24 cellular contexts compared by ENCODE assay signal in the genomic region with DNA sequence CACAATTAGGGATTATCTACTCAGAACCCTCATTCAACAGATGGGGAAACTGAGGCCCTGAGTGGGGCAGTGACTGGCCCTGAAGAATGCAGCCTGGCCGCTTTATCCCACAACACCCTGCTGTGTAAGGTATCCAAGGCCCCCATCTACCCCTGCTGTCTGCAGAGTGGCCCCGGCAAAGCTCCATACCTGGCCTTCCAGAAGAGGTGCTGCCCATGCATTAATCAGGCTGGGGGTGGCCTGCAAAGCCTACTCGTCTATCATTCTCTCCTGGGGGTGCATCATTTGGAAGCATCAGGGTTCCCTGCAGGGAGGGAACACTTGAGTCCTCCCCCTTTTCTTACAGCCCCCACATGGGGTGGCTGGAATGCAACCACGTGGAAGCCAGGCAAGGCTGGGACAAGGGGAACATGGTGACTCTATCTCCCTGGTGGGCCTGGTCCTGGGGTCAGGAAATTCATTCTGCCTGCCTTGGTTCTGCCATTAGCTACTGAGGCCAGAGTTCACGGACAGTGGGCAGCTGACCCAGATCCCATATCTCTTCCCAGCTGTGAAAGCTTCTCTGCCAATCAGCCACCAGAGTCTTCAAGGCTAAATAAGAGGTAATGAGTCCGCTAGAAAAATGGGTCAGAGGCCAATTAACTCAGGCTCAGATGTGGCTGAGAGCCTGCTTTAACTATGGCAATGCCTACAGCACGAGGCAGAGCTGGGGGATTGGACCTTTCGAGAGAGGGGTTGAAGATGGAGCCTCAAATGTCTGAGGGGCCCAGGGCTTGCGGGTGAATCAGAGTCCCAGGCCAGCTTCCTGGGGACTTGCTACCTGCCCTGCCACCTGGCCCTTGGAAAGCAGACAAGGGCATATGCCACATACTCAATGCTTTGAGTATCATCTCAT.
DNase-seq lines count a peak whose midpoint lies in the region; ATAC-seq and TF ChIP-seq lines count a peak whose summit lies in the region.
"Had no signal": no experiment of that assay in that cellular context is flagged by ENCODE, and none has a peak within 500 bp of the region (broad histone marks: within the 10 kb centered on the region; RNA-seq: fewer than 3 reads in every experiment).

No MANE protein-coding gene starts in this region.

- dilution Hi-C loops in IMR-90 (cut with HindIII; ENCODE audit: low sequenced_read_pairs, unreplicated experiment), result no loop called here

- H4K20me1 ChIP-seq in IMR-90 (ENCODE audit: insufficient read depth, low read length), result no peaks in the 10 kb centered on the region
- H4K20me1 ChIP-seq: BLaER1 had no signal

- peaks cover 18% of the 10 kb centered on the region for H3K27me3 Mint-ChIP-seq in stimulated activated naive CD8-positive, alpha-beta T cell treated with anti-CD3 and anti-CD28 coated beads, Interleukin-15, amount 100 ng/mL, for 72 hours

- peak overlapping the region; percentile 84 for H2BK120ac ChIP-seq in IMR-90 (ENCODE audit: low read depth, low read length)

- peaks cover 62% of the 10 kb centered on the region for H3K4me1 Mint-ChIP-seq in stimulated activated naive CD8-positive, alpha-beta T cell treated with anti-CD3 and anti-CD28 coated beads, Interleukin-15, amount 100 ng/mL, for 72 hours

- no peak overlapping the region for H3K4me2 ChIP-seq in IMR-90 (ENCODE audit: low read depth, low read length)
- H3K4me2 ChIP-seq: BLaER1 had no signal

- H3K27me3 ChIP-seq in ACC112 (ENCODE audit: insufficient read depth, low read length) (no peaks in the 10 kb centered on the region), IMR-90 (ENCODE audit: control insufficient read depth, insufficient read depth, low read length) (no peaks in the 10 kb centered on the region), lung (ENCODE audit: control insufficient read depth, insufficient read depth) (no peaks in the 10 kb centered on the region)
- H3K27me3 ChIP-seq: BLaER1, left lung, Peyer's patch, right lobe of liver, transverse colon had no signal

- H2AK5ac ChIP-seq in IMR-90 (ENCODE audit: low read depth, low read length), result peak overlapping the region; percentile 93

- peak overlapping the region; percentile 68; the same call in 2 of the 3 replicates for H2BK15ac ChIP-seq in IMR-90 (ENCODE audit: low read depth, low read length)

- TF ChIP-seq CTCF in IMR-90 (conservative IDR thresholded peaks at IDR 0.05; ENCODE audit: low read depth, low read length) (no peak), lung (IDR thresholded peaks at IDR 0.05; ENCODE audit: control extremely low read depth, extremely low read depth) (no peak)

- TF ChIP-seq POLR2A in IMR-90 (IDR thresholded peaks at IDR 0.05; ENCODE audit: low read depth, low read length), result no peak

- 0 out of 2 replicates have a peak overlapping the region, but pooled peaks have one; percentile 33 for H3K56ac ChIP-seq in IMR-90 (ENCODE audit: extremely low read depth, insufficient read depth, low read length)

- CTCF ChIA-PET in IMR-90 (lab: Yijun Ruan, JAX), result no interaction called here

- peak overlapping the region; percentile 60 for H3K4ac ChIP-seq in IMR-90 (ENCODE audit: low read depth, low read length)

- H3K4me3 Mint-ChIP-seq in stimulated activated naive CD8-positive, alpha-beta T cell treated with anti-CD3 and anti-CD28 coated beads, Interleukin-15, amount 100 ng/mL, for 72 hours, result no peak overlapping the region
- H3K4me3 Mint-ChIP-seq: activated CD4-positive, alpha-beta T cell treated with anti-CD3 and anti-CD28 coated beads, Interleukin-2, amount 10 ng/mL, durations not matched to agents 24 days and 14 days; activated T-cell treated with anti-CD3 and anti-CD28 coated beads, Interleukin-2, amount 50 U/mL, for 72 hours had no signal

- intact Hi-C loops in IMR-90 (cut with micrococcal nuclease), result loop anchor here (2.0 kb wide), 1 partner anchor 92 kb away; no protein-coding TSS in a partner anchor

- ATAC-seq in IMR-90 (ENCODE audit: low read depth) (no peak), lung (ENCODE audit: insufficient read depth, low FRiP score) (no peak), HG02884 (IDR thresholded peaks at IDR 0.05; ENCODE audit: unreplicated experiment) (no peak), HG03159 (IDR thresholded peaks at IDR 0.05; ENCODE audit: unreplicated experiment) (no peak)
- no peak for ATAC-seq in stimulated activated naive CD8-positive, alpha-beta T cell treated with anti-CD3 and anti-CD28 coated beads, Interleukin-15, amount 100 ng/mL, for 72 hours
- ATAC-seq: activated T-cell treated with anti-CD3 and anti-CD28 coated beads, Interleukin-2, amount 50 U/mL, for 72 hours; left lung; right lobe of liver had no signal

- peak overlapping the region; percentile 62 for H3K14ac ChIP-seq in IMR-90 (replicated peaks; ENCODE audit: low read depth, low read length)

- DNase-seq in IMR-90, result no peak
- peak; percentile 25 for DNase-seq in cerebellar cortex (ENCODE audit: low spot score)
- DNase-seq in lung (ENCODE audit: low spot score), result peak; percentile 27
- DNase-seq in NCI-H2107 treated with DMSO at 0.1 percent for 48 hours (lab: John Stamatoyannopoulos, UW; ENCODE audit: unreplicated experiment), result no peak
- no peak for DNase-seq in stimulated activated naive CD8-positive, alpha-beta T cell treated with anti-CD3 and anti-CD28 coated beads, Interleukin-15, amount 100 ng/mL, for 72 hours
- DNase-seq: activated CD4-positive, alpha-beta T cell treated with anti-CD3 and anti-CD28 coated beads, Interleukin-2, amount 10 ng/mL, durations not matched to agents 24 days and 14 days; activated T-cell treated with anti-CD3 and anti-CD28 coated beads, Interleukin-2, amount 50 U/mL, for 72 hours; DMS 273 treated with DMSO at 0.1 percent for 48 hours; GOT3; left lung; mesendoderm; NCI-H1417 treated with DMSO at 0.1 percent for 48 hours; NCI-H2081; NCI-H345; NCI-H69; Peyer's patch; SIG-M5; transverse colon had no signal

- H4K91ac ChIP-seq in IMR-90 (ENCODE audit: insufficient read depth, low read depth, low read length), result peak overlapping the region; percentile 83

- peak overlapping the region; percentile 28; the same call in 1 of the 2 replicates for H3K23ac ChIP-seq in IMR-90 (ENCODE audit: low read depth, low read length)

- H3K4me1 ChIP-seq in ACC112 (ENCODE audit: control insufficient read depth, insufficient read depth, low read length, unreplicated experiment), result peaks cover 36% of the 10 kb centered on the region
- H3K4me1 ChIP-seq in IMR-90 (ENCODE audit: control insufficient read depth, insufficient read depth, low read length), result peaks cover 18% of the 10 kb centered on the region
- peaks cover 0 to 8% of the 10 kb centered on the region in 2 donors for H3K4me1 ChIP-seq in lung (ENCODE audit: control insufficient read depth in 2 of 2, insufficient read depth in 2 of 2, low read length in 2 of 2)
- H3K4me1 ChIP-seq: Peyer's patch, right lobe of liver, transverse colon had no signal

- peaks cover 0 to 3% of the 10 kb centered on the region in 2 experiments; a peak in 1 of 4 replicates for H3K79me1 ChIP-seq in IMR-90 (ENCODE audit: low read depth in 1 of 2, low read length in 2 of 2)

- POLR2A ChIA-PET in IMR-90 (lab: Charles Lee; ENCODE audit: unreplicated experiment), result no interaction called here

- in situ Hi-C loops in IMR-90 (cut with MboI; ENCODE audit: low sequenced_read_pairs), result no loop called here

- H2AK9ac ChIP-seq in IMR-90 (replicated peaks; ENCODE audit: low read depth, low read length, poor library complexity), result peak overlapping the region; percentile 79

- H2AFZ ChIP-seq in ACC112 (ENCODE audit: low read length, unreplicated experiment) (no peak overlapping the region), IMR-90 (replicated peaks; ENCODE audit: low read length, poor library complexity) (peak overlapping the region; percentile 80)

- BruUV-seq in IMR-90 (replicated peaks; lab: Mats Ljungman, UMichigan), result no TSS peak

- H3K9me1 ChIP-seq in IMR-90 (ENCODE audit: insufficient read depth, low read length), result peaks cover 31% of the 10 kb centered on the region

- H3K27ac Mint-ChIP-seq in stimulated activated naive CD8-positive, alpha-beta T cell treated with anti-CD3 and anti-CD28 coated beads, Interleukin-15, amount 100 ng/mL, for 72 hours, result no peak overlapping the region
- H3K27ac Mint-ChIP-seq: activated T-cell treated with anti-CD3 and anti-CD28 coated beads, Interleukin-2, amount 50 U/mL, for 72 hours had no signal

- H3K18ac ChIP-seq in IMR-90 (ENCODE audit: low read depth, low read length), result peak overlapping the region; percentile 22; the same call in 1 of the 2 replicates

- peak overlapping the region; percentile 86 for H2BK5ac ChIP-seq in IMR-90 (ENCODE audit: low read depth, low read length, poor library complexity, severe bottlenecking)

- H2BK20ac ChIP-seq in IMR-90 (ENCODE audit: low read depth, low read length), result peak overlapping the region; percentile 81

- no CpG with 5 or more reads among the region's 9 CpGs for WGBS in IMR-90 (ENCODE audit: extremely low coverage in 2 of 2, insufficient read length in 1 of 2), 2 experiments
- WGBS in lung, 2 donors, result 81 to 84% methylated on average over 9 of the region's 9 CpGs

- no peak overlapping the region for H3K4me3 ChIP-seq in ACC112 (ENCODE audit: low read depth, low read length)
- no peak overlapping the region for H3K4me3 ChIP-seq in IMR-90 (ENCODE audit: insufficient read depth, low read depth, low read length)
- H3K4me3 ChIP-seq in lung, result no peak overlapping the region
- H3K4me3 ChIP-seq: BLaER1, left lung, Peyer's patch, right lobe of liver, transverse colon had no signal

- H4K5ac ChIP-seq in IMR-90 (ENCODE audit: low read depth, low read length), result peak overlapping the region; percentile 24; the same call in 1 of the 2 replicates

- H3K9ac ChIP-seq in IMR-90 (ENCODE audit: low read depth, low read length), result no peak overlapping the region
- H3K9ac ChIP-seq: BLaER1 had no signal

- no peaks in the 10 kb centered on the region for H3K79me2 ChIP-seq in ACC112 (ENCODE audit: control insufficient read depth, insufficient read depth, low read length, unreplicated experiment)

- no peak for TF ChIP-seq RAD21 in IMR-90 (IDR thresholded peaks at IDR 0.05; ENCODE audit: low read length)

- H3K36me3 ChIP-seq in ACC112 (ENCODE audit: insufficient read depth, low read length), result no peaks in the 10 kb centered on the region
- no peaks in the 10 kb centered on the region for H3K36me3 ChIP-seq in IMR-90 (ENCODE audit: control insufficient read depth, insufficient read depth, low read length)
- no peaks in the 10 kb centered on the region for H3K36me3 ChIP-seq in lung (ENCODE audit: control insufficient read depth in 2 of 2, insufficient read depth in 2 of 2, low read length in 2 of 2)
- H3K36me3 ChIP-seq: BLaER1, left lung, Peyer's patch, right lobe of liver, transverse colon had no signal

- peak overlapping the region; percentile 69 for H3K27ac ChIP-seq in ACC112 (ENCODE audit: low read depth, low read length)
- no peak overlapping the region; the same call in 1 of the 2 replicates for H3K27ac ChIP-seq in IMR-90 (ENCODE audit: insufficient read depth, low read length)
- H3K27ac ChIP-seq in lung (ENCODE audit: low read depth in 1 of 2, low read length in 1 of 2), result no peak overlapping the region
- H3K27ac ChIP-seq: BLaER1, HL-60, left lung, Peyer's patch, right lobe of liver, transverse colon had no signal

- no peaks in the 10 kb centered on the region for H3K9me3 Mint-ChIP-seq in stimulated activated naive CD8-positive, alpha-beta T cell treated with anti-CD3 and anti-CD28 coated beads, Interleukin-15, amount 100 ng/mL, for 72 hours
- H3K9me3 Mint-ChIP-seq: activated CD4-positive, alpha-beta T cell treated with anti-CD3 and anti-CD28 coated beads, Interleukin-2, amount 10 ng/mL, durations not matched to agents 24 days and 14 days; activated T-cell treated with anti-CD3 and anti-CD28 coated beads, Interleukin-2, amount 50 U/mL, for 72 hours had no signal

- H4K8ac ChIP-seq in IMR-90 (ENCODE audit: low read depth in 2 of 2, low read length in 2 of 2), result peak overlapping the region; percentile 25 to 82

- H3K9me3 ChIP-seq in IMR-90 (ENCODE audit: control insufficient read depth, insufficient read depth, low read length), result no peaks in the 10 kb centered on the region
- H3K9me3 ChIP-seq in lung (ENCODE audit: control insufficient read depth in 2 of 2, insufficient read depth in 1 of 2, low read length in 1 of 2), result no peaks in the 10 kb centered on the region
- H3K9me3 ChIP-seq: BLaER1, left lung, Peyer's patch, right lobe of liver, transverse colon had no signal

Comparison
In these comparisons a context has a peak if more than half of its experiments do, and no peak if none do; other contexts are left out.
1. DNase-seq: peak in cerebellar cortex (single experiment) and lung (single experiment); none in IMR-90 (single experiment), NCI-H2107 treated with DMSO at 0.1 percent for 48 hours (single experiment) and stimulated activated naive CD8-positive, alpha-beta T cell treated with anti-CD3 and anti-CD28 coated beads, Interleukin-15, amount 100 ng/mL, for 72 hours (0 of 2).